In genomic region chr17:73703917-73704316, GRCh38 we compare ENCODE assay signal across 27 cellular contexts. TPM values are rescaled to one million over a fixed set of nuclear protein-coding genes. Genes with fewer than 3 reads are reported as not detected.
DNase-seq lines count a peak whose midpoint lies in the region; ATAC-seq, FAIRE-seq and TF ChIP-seq lines count a peak whose summit lies in the region.
"Had no signal": no experiment of that assay in that cellular context is flagged by ENCODE, and none has a peak within 500 bp of the region (broad histone marks: within the 10 kb centered on the region; RNA-seq: fewer than 3 reads in every experiment).

No MANE protein-coding gene starts in this region.

- H3K36me3 ChIP-seq in HEK293 (ENCODE audit: control insufficient read depth in 2 of 2, insufficient read depth in 1 of 2, low read length in 2 of 2) (no peaks in the 10 kb centered on the region), Loucy (ENCODE audit: insufficient read depth, low read length) (no peaks in the 10 kb centered on the region), astrocyte (ENCODE audit: insufficient read depth, low read length) (no peaks in the 10 kb centered on the region), GM23248 (ENCODE audit: low read depth) (no peaks in the 10 kb centered on the region)
- H3K36me3 ChIP-seq: BE2C, BLaER1 had no signal

- DNase-seq in astrocyte (ENCODE audit: low read depth) (no peak), GM23248 (no peak)
- DNase-seq in stimulated activated CD4-positive, alpha-beta T cell treated with anti-CD3 and anti-CD28 coated beads, Interleukin-2, amount 100 ng/mL, for 48 hours = no peak
- DNase-seq: 8988T; ACHN; C1 segment of cervical spinal cord; CD4-positive, alpha-beta memory T cell; CD4-positive, CD25-positive, alpha-beta regulatory T cell; CD8-positive, alpha-beta memory T cell; COR-L47; DMS 273 treated with DMSO at 0.1 percent for 48 hours; DMS153; DMS53; DMS79; DND-41; EL; GDM1 had no signal

- TF ChIP-seq CTCF in HEK293 (tag by site-specific recombination; IDR thresholded peaks at IDR 0.05) (no peak), Loucy (conservative IDR thresholded peaks at IDR 0.05; ENCODE audit: low read length) (no peak), astrocyte (IDR thresholded peaks at IDR 0.05; ENCODE audit: insufficient read depth, low read depth, low read length) (no peak)

- H3K27ac ChIP-seq in HEK293 (ENCODE audit: extremely low read depth, low read depth, low read length) = no peak overlapping the region
- H3K27ac ChIP-seq in astrocyte (ENCODE audit: low read depth, low read length) = no peak overlapping the region
- H3K27ac ChIP-seq in GM23248 = no peak overlapping the region
- H3K27ac ChIP-seq: BLaER1 had no signal

- H2AFZ ChIP-seq in Loucy (ENCODE audit: low read length) (no peak overlapping the region), astrocyte (ENCODE audit: low read depth, low read length) (no peak overlapping the region), GM23248 (no peak overlapping the region)

- H3K4me2 ChIP-seq in Loucy (ENCODE audit: low read depth, low read length, poor library complexity, severe bottlenecking) (peak overlapping the region; percentile 17), astrocyte (ENCODE audit: low read length) (no peak overlapping the region), GM23248 (ENCODE audit: unreplicated experiment) (no peak overlapping the region)
- H3K4me2 ChIP-seq: BLaER1 had no signal

- no peak for FAIRE-seq in astrocyte (lab: Jason Lieb, UNC)
- FAIRE-seq: A204.1, GM12878, GM12892, GM18507 had no signal

- no peaks in the 10 kb centered on the region for H3K27me3 ChIP-seq in Loucy (ENCODE audit: insufficient read depth, low read length, poor library complexity, severe bottlenecking)
- no peaks in the 10 kb centered on the region for H3K27me3 ChIP-seq in astrocyte (ENCODE audit: insufficient read depth, low read length)
- no peaks in the 10 kb centered on the region for H3K27me3 ChIP-seq in GM23248 (replicated peaks; ENCODE audit: insufficient read depth)
- H3K27me3 ChIP-seq: BE2C, BLaER1 had no signal

- H3K9me3 ChIP-seq in HEK293 (ENCODE audit: control insufficient read depth, insufficient read depth, low read depth, low read length) (no peaks in the 10 kb centered on the region; the same call in 1 of the 2 replicates), Loucy (ENCODE audit: insufficient read depth, low read depth, low read length) (no peaks in the 10 kb centered on the region), astrocyte (ENCODE audit: insufficient read depth, low read depth, low read length) (peaks cover 3% of the 10 kb centered on the region), GM23248 (ENCODE audit: low read depth) (no peaks in the 10 kb centered on the region)
- H3K9me3 ChIP-seq: BE2C had no signal

- H3K4me3 ChIP-seq in HEK293 (ENCODE audit: low read depth, low read length) = no peak overlapping the region
- no peak overlapping the region for H3K4me3 ChIP-seq in Loucy (ENCODE audit: low read length, poor library complexity, severe bottlenecking)
- no peak overlapping the region for H3K4me3 ChIP-seq in astrocyte (ENCODE audit: insufficient read depth, low read depth, low read length)
- no peak overlapping the region for H3K4me3 ChIP-seq in GM23248
- H3K4me3 ChIP-seq: BLaER1, GM12878 had no signal

- H3K27me3 Mint-ChIP-seq in astrocyte (ENCODE audit: low read depth, unreplicated experiment) = peaks cover 13% of the 10 kb centered on the region

- peaks cover 22% of the 10 kb centered on the region for H3K4me1 Mint-ChIP-seq in astrocyte (ENCODE audit: low read depth, unreplicated experiment)
- H3K4me1 Mint-ChIP-seq: CD14-positive monocyte; CD4-positive, alpha-beta memory T cell; CD4-positive, CD25-positive, alpha-beta regulatory T cell; CD8-positive, alpha-beta memory T cell had no signal

- H3K4me3 Mint-ChIP-seq in astrocyte (ENCODE audit: unreplicated experiment) = no peak overlapping the region
- H3K4me3 Mint-ChIP-seq: CD14-positive monocyte; CD4-positive, alpha-beta memory T cell; CD4-positive, CD25-positive, alpha-beta regulatory T cell; CD8-positive, alpha-beta memory T cell had no signal

- in situ Hi-C loops in GM23248 (cut with MboI) = no loop called here

- H3K9me3 Mint-ChIP-seq in astrocyte (ENCODE audit: unreplicated experiment) = peaks cover 9% of the 10 kb centered on the region

- 32 to 48% methylated on average over 2 of the region's 2 CpGs for WGBS in GM23248 (ENCODE audit: low coverage in 1 of 2, low lambda C conversion rate in 2 of 2, missing lambda C conversion rate in 2 of 2), 2 experiments

- H3F3A ChIP-seq in Loucy (ENCODE audit: low read depth) (no peaks in the 10 kb centered on the region), GM23248 (ENCODE audit: insufficient read depth) (no peaks in the 10 kb centered on the region)

- peak overlapping the region; percentile 97 for H3K27ac Mint-ChIP-seq in astrocyte (ENCODE audit: unreplicated experiment)
- H3K27ac Mint-ChIP-seq: CD4-positive, CD25-positive, alpha-beta regulatory T cell had no signal

- H3K9ac ChIP-seq in Loucy (ENCODE audit: low read depth, low read length, poor library complexity, severe bottlenecking) (no peak overlapping the region), astrocyte (ENCODE audit: low read length) (no peak overlapping the region), GM23248 (no peak overlapping the region)
- H3K9ac ChIP-seq: BLaER1 had no signal

- H3K4me1 ChIP-seq in HEK293 (ENCODE audit: control insufficient read depth, insufficient read depth, low read length) (no peaks in the 10 kb centered on the region), Loucy (ENCODE audit: insufficient read depth, low read length, poor library complexity, severe bottlenecking) (peaks cover 21% of the 10 kb centered on the region), astrocyte (ENCODE audit: insufficient read depth, low read length) (no peaks in the 10 kb centered on the region), GM23248 (ENCODE audit: insufficient read depth) (no peaks in the 10 kb centered on the region)
- H3K4me1 ChIP-seq: BLaER1 had no signal

- H3K79me2 ChIP-seq in Loucy (ENCODE audit: insufficient read depth, low read length) (no peaks in the 10 kb centered on the region), astrocyte (ENCODE audit: insufficient read depth, low read length) (no peaks in the 10 kb centered on the region), GM23248 (ENCODE audit: insufficient read depth) (no peaks in the 10 kb centered on the region)

- ATAC-seq in GM19455 (IDR thresholded peaks at IDR 0.05; ENCODE audit: unreplicated experiment) = no peak
- ATAC-seq: GM12878 had no signal

- H3K36me3 Mint-ChIP-seq in astrocyte (ENCODE audit: low read depth, unreplicated experiment) = no peaks in the 10 kb centered on the region
- H3K36me3 Mint-ChIP-seq: CD14-positive monocyte; CD4-positive, alpha-beta memory T cell; CD8-positive, alpha-beta memory T cell had no signal

- CTCF ChIA-PET in HEK293 (lab: Yijun Ruan, JAX) = no interaction called here

- H3K9me2 ChIP-seq in Loucy (replicated peaks; ENCODE audit: low read depth, low read length) (no peaks in the 10 kb centered on the region), GM23248 (ENCODE audit: insufficient read depth) (no peaks in the 10 kb centered on the region)

- H4K20me1 ChIP-seq in Loucy (ENCODE audit: insufficient read depth, low read length, poor library complexity, severe bottlenecking) (no peaks in the 10 kb centered on the region), astrocyte (ENCODE audit: insufficient read depth, low read length) (no peaks in the 10 kb centered on the region), GM23248 (ENCODE audit: insufficient read depth) (no peaks in the 10 kb centered on the region)
- H4K20me1 ChIP-seq: BLaER1 had no signal

- POLR2A ChIA-PET in HEK293 (lab: Yijun Ruan, JAX) = no interaction called here

TF ChIP-seq in HEK293, 187 proteins besides CTCF, POLR2A, EP300 and RAD21:
- TF ChIP-seq ZNF658 (tag by site-specific recombination; IDR thresholded peaks at IDR 0.05) (no peak), HOXD13 (CRISPR knock-in tag; IDR thresholded peaks at IDR 0.05; ENCODE audit: borderline replicate concordance) (no peak), SALL2 (tag by site-specific recombination; IDR thresholded peaks at IDR 0.05; ENCODE audit: borderline replicate concordance) (peak; percentile 74; the same call in 1 of the 2 replicates), HOXC10 (CRISPR knock-in tag; IDR thresholded peaks at IDR 0.05) (no peak), ZNF366 (tag by site-specific recombination; conservative IDR thresholded peaks at IDR 0.05) (peak; percentile 90)
- TF ChIP-seq, protein P1, sequence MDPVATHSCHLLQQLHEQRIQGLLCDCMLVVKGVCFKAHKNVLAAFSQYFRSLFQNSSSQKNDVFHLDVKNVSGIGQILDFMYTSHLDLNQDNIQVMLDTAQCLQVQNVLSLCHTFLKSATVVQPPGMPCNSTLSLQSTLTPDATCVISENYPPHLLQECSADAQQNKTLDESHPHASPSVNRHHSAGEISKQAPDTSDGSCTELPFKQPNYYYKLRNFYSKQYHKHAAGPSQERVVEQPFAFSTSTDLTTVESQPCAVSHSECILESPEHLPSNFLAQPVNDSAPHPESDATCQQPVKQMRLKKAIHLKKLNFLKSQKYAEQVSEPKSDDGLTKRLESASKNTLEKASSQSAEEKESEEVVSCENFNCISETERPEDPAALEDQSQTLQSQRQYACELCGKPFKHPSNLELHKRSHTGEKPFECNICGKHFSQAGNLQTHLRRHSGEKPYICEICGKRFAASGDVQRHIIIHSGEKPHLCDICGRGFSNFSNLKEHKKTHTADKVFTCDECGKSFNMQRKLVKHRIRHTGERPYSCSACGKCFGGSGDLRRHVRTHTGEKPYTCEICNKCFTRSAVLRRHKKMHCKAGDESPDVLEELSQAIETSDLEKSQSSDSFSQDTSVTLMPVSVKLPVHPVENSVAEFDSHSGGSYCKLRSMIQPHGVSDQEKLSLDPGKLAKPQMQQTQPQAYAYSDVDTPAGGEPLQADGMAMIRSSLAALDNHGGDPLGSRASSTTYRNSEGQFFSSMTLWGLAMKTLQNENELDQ (tag by site-specific recombination; IDR thresholded peaks at IDR 0.05; ENCODE audit: low read depth) = no peak
- TF ChIP-seq, protein P2, sequence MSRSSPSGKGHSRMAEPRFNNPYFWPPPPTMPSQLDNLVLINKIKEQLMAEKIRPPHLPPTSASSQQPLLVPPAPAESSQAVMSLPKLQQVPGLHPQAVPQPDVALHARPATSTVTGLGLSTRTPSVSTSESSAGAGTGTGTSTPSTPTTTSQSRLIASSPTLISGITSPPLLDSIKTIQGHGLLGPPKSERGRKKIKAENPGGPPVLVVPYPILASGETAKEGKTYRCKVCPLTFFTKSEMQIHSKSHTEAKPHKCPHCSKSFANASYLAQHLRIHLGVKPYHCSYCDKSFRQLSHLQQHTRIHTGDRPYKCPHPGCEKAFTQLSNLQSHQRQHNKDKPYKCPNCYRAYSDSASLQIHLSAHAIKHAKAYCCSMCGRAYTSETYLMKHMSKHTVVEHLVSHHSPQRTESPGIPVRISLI (tag by site-specific recombination; IDR thresholded peaks at IDR 0.05) = no peak
TF ChIP-seq in HEK293: peak in this region for 2.

RNA-seq across cellular contexts. Expression of gene SDK2, which starts 59.7 kb away (rescaled TPM):
- 11.2 and 12.4 TPM in 2 replicates for total RNA-seq in astrocyte
- total RNA-seq in GM23248 (2014; rRNA removed; shearing (Covaris generic)) = under 0.01 TPM in 1 of 2 replicates, not detected in the other
- 0.03 TPM in 1 of 2 replicates, not detected in the other for polyA plus RNA-seq in GM23248 (2016; fragmentation: Nextera tagmentation; extraction: Ambion mirVana)
- polyA plus RNA-seq: CD14-positive monocyte had no signal

Comparison
In these comparisons a context has a peak if more than half of its experiments do, and no peak if none do; other contexts are left out.
1. RNA of gene SDK2, which starts 59.7 kb away (total RNA-seq): 11.2 to 12.4 TPM in astrocyte; under 0.01 TPM in GM23248; every median in the first group is over 10 times any median in the second.